8 cellular contexts compared by ENCODE assay signal in genomic region chr6:107459283-107460073, GRCh38. TPM values are rescaled to one million over a fixed set of nuclear protein-coding genes. Genes with fewer than 3 reads are reported as not detected.
DNase-seq lines count a peak whose midpoint lies in the region; ATAC-seq and TF ChIP-seq lines count a peak whose summit lies in the region.

Gene PDSS2 (minus strand): TSS chr6:107459564. CDS start chr6:107459285, 279 bp downstream.

- peaks cover 8 to 9% of the 10 kb centered on the region in 2 donors for H3K4me1 ChIP-seq in thoracic aorta (ENCODE audit: control insufficient read depth in 1 of 2, low read depth in 2 of 2)

- H3K36me3 ChIP-seq in thoracic aorta: no peaks in the 10 kb centered on the region

- H3K4me3 ChIP-seq in thoracic aorta: peak within 1 kb of the TSS; percentile 88

- TF ChIP-seq POLR2A in GM10847 (IDR thresholded peaks at IDR 0.05; ENCODE audit: extremely low read depth, insufficient read length): peak; percentile 95

- peak within 1 kb of the TSS; percentile 85 to 87 for H3K27ac ChIP-seq in thoracic aorta

- no peaks in the 10 kb centered on the region for H3K27me3 ChIP-seq in thoracic aorta (replicated peaks; ENCODE audit: insufficient read depth)

- no peaks in the 10 kb centered on the region for H3K27me3 Mint-ChIP-seq in activated naive CD4-positive, alpha-beta T cell treated with anti-CD3 and anti-CD28 coated beads, Interleukin-2, amount 50 U/mL, for 24 hours

- no peaks in the 10 kb centered on the region for H3K9me3 Mint-ChIP-seq in activated naive CD4-positive, alpha-beta T cell treated with anti-CD3 and anti-CD28 coated beads, Interleukin-2, amount 50 U/mL, for 24 hours

- peak within 1 kb of the TSS; percentile 94 for H3K4me3 Mint-ChIP-seq in activated naive CD4-positive, alpha-beta T cell treated with anti-CD3 and anti-CD28 coated beads, Interleukin-2, amount 50 U/mL, for 24 hours

- no peaks in the 10 kb centered on the region for H3K9me3 ChIP-seq in thoracic aorta

- peaks cover 34% of the 10 kb centered on the region for H3K4me1 Mint-ChIP-seq in activated naive CD4-positive, alpha-beta T cell treated with anti-CD3 and anti-CD28 coated beads, Interleukin-2, amount 50 U/mL, for 24 hours

- TF ChIP-seq CTCF in omental fat pad (IDR thresholded peaks at IDR 0.05) (no peak), thoracic aorta (IDR thresholded peaks at IDR 0.05) (peak; percentile 23)

- DNase-seq in NCI-H1092 (lab: John Stamatoyannopoulos, UW): peak; percentile 94
- DNase-seq in glomerular visceral epithelial cell (ENCODE audit: extremely low spot score): peak; percentile 97
- peak; percentile 100 for DNase-seq in omental fat pad (ENCODE audit: low spot score)
- DNase-seq in thoracic aorta (ENCODE audit: low spot score): peak; percentile 99

- peak; percentile 93 for ATAC-seq in HG02610 (IDR thresholded peaks at IDR 0.05; ENCODE audit: unreplicated experiment)
- peak; percentile 98 for ATAC-seq in SK-N-SH treated with all-trans-retinoic acid at 6 μM for 48 hours
- peak; percentile 100 for ATAC-seq in omental fat pad (ENCODE audit: low FRiP score)
- peak; percentile 97 for ATAC-seq in thoracic aorta (ENCODE audit: insufficient number of reproducible peaks, low FRiP score, low read depth)

- peak within 1 kb of the TSS; percentile 92 for H3K27ac Mint-ChIP-seq in activated naive CD4-positive, alpha-beta T cell treated with anti-CD3 and anti-CD28 coated beads, Interleukin-2, amount 50 U/mL, for 24 hours

- H3K36me3 Mint-ChIP-seq in activated naive CD4-positive, alpha-beta T cell treated with anti-CD3 and anti-CD28 coated beads, Interleukin-2, amount 50 U/mL, for 24 hours: peaks cover 4% of the 10 kb centered on the region

TF ChIP-seq in SK-N-SH treated with all-trans-retinoic acid at 6 μM for 48 hours, 23 proteins besides CTCF, POLR2A, EP300 and RAD21:
- TF ChIP-seq ZFP3 (CRISPR knock-in tag; IDR thresholded peaks at IDR 0.05) (0 out of 2 replicates have a peak, but pooled peaks have one; percentile 38), POU6F1 (CRISPR knock-in tag; IDR thresholded peaks at IDR 0.05; ENCODE audit: borderline replicate concordance, low read depth) (no peak), CSDC2 (CRISPR knock-in tag; IDR thresholded peaks at IDR 0.05) (no peak), ZNF8 (CRISPR knock-in tag; IDR thresholded peaks at IDR 0.05) (no peak), ZC3H10 (CRISPR knock-in tag; IDR thresholded peaks at IDR 0.05) (no peak), TSHZ2 (CRISPR knock-in tag; IDR thresholded peaks at IDR 0.05) (peak; percentile 49; the same call in 1 of the 2 replicates)

RNA-seq across cellular contexts. Expression of gene PDSS2, which starts in this region (rescaled TPM):
- total RNA-seq in omental fat pad (1 to 10 TPM; 6.5 to 9.6 (median 8.8) TPM), thoracic aorta (1 to 10 TPM; 6.9 to 9.9 TPM)

Comparison
In these comparisons a context has a peak if more than half of its experiments do, and no peak if none do; other contexts are left out.
1. Peak in every context shown above with its lines: DNase-seq, ATAC-seq, H3K4me3 ChIP-seq and H3K27ac ChIP-seq.